1 cellular context compared by ENCODE assay signal in genomic region chr19:47417107-47417745, GRCh38.
TF ChIP-seq lines count a peak whose summit lies in the region.

No MANE protein-coding gene starts in this region.

TF ChIP-seq in neural cell, 6 proteins besides CTCF, POLR2A, EP300 and RAD21 (continued from another document):
- TF ChIP-seq, protein P1, sequence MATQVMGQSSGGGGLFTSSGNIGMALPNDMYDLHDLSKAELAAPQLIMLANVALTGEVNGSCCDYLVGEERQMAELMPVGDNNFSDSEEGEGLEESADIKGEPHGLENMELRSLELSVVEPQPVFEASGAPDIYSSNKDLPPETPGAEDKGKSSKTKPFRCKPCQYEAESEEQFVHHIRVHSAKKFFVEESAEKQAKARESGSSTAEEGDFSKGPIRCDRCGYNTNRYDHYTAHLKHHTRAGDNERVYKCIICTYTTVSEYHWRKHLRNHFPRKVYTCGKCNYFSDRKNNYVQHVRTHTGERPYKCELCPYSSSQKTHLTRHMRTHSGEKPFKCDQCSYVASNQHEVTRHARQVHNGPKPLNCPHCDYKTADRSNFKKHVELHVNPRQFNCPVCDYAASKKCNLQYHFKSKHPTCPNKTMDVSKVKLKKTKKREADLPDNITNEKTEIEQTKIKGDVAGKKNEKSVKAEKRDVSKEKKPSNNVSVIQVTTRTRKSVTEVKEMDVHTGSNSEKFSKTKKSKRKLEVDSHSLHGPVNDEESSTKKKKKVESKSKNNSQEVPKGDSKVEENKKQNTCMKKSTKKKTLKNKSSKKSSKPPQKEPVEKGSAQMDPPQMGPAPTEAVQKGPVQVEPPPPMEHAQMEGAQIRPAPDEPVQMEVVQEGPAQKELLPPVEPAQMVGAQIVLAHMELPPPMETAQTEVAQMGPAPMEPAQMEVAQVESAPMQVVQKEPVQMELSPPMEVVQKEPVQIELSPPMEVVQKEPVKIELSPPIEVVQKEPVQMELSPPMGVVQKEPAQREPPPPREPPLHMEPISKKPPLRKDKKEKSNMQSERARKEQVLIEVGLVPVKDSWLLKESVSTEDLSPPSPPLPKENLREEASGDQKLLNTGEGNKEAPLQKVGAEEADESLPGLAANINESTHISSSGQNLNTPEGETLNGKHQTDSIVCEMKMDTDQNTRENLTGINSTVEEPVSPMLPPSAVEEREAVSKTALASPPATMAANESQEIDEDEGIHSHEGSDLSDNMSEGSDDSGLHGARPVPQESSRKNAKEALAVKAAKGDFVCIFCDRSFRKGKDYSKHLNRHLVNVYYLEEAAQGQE (IDR thresholded peaks at IDR 0.05; ENCODE audit: borderline replicate concordance) = no peak
- TF ChIP-seq EZH2 (IDR thresholded peaks at IDR 0.05; ENCODE audit: borderline replicate concordance, insufficient read depth, low read length, poor library complexity, severe bottlenecking) = no peak
- TF ChIP-seq TAF1 (IDR thresholded peaks at IDR 0.05; ENCODE audit: low read depth) = no peak
- no peak for TF ChIP-seq MXI1 (conservative IDR thresholded peaks at IDR 0.05; ENCODE audit: poor library complexity, severe bottlenecking)
